6 cellular contexts compared by ENCODE assay signal in the genomic region with DNA sequence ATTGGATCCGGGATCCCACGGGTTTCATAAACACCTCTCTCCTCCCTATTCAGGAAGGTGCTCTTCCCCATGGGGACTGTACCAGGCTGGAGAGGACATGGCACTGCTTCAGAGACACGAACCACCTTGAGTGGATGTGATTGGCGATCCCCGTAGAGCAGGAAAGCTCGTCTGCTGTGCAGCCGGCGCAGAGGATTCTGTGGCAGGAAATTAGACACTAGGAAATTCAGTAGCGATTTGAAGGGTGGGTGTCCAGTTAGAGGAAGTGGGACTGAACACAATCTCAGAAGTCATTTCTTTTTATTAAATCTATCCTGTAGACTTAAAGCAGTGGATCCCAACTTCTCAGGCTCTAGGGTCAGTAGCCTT. TPM values are rescaled to one million over a fixed set of nuclear protein-coding genes. Genes with fewer than 3 reads are reported as not detected.
DNase-seq lines count a peak whose midpoint lies in the region; ATAC-seq and TF ChIP-seq lines count a peak whose summit lies in the region.

No MANE protein-coding gene starts in this region.

- no peak for DNase-seq in activated CD4-positive, alpha-beta T cell treated with anti-CD3 and anti-CD28 coated beads, Interleukin-2, amount 10 ng/mL, durations not matched to agents 24 days and 14 days
- DNase-seq in activated CD4-positive, alpha-beta T cell treated with anti-CD3 and anti-CD28 coated beads, Interleukin-2, amount 50 U/mL, for 48 hours = no peak
- DNase-seq in RWPE1 (ENCODE audit: low spot score) (no peak), left ventricle myocardium superior (no peak), upper lobe of right lung (no peak), sciatic nerve (ENCODE audit: low spot score) (no peak)

- ATAC-seq in left ventricle myocardium superior = peak; percentile 8
- ATAC-seq in upper lobe of right lung = peak; percentile 0
- no peak for ATAC-seq in sciatic nerve

- H3K36me3 Mint-ChIP-seq in activated CD4-positive, alpha-beta T cell treated with anti-CD3 and anti-CD28 coated beads, Interleukin-2, amount 10 ng/mL, durations not matched to agents 24 days and 14 days (ENCODE audit: low read depth) = peaks cover 19% of the 10 kb centered on the region

- H3K27ac ChIP-seq in RWPE1 = peak overlapping the region; percentile 94
- peak overlapping the region; percentile 95 for H3K27ac ChIP-seq in upper lobe of right lung

- H3K4me3 ChIP-seq in upper lobe of right lung = peak overlapping the region; percentile 100

- TF ChIP-seq CTCF in RWPE1 (conservative IDR thresholded peaks at IDR 0.05; ENCODE audit: low read depth) (no peak), upper lobe of right lung (IDR thresholded peaks at IDR 0.05) (no peak)

- intact Hi-C loops in activated CD4-positive, alpha-beta T cell treated with anti-CD3 and anti-CD28 coated beads, Interleukin-2, amount 10 ng/mL, durations not matched to agents 24 days and 14 days (cut with micrococcal nuclease) = loop anchor here (5.0 kb wide), 3 partner anchors 75 to 320 kb away; partner anchors contain the start of gene DHDDS
- intact Hi-C loops in left ventricle myocardium superior (cut with micrococcal nuclease) = no loop called here
- intact Hi-C loops in upper lobe of right lung (cut with DNase I) = no loop called here
- intact Hi-C loops in sciatic nerve (cut with DNase I) = no loop called here

- H3K4me1 ChIP-seq in upper lobe of right lung = peaks cover 28% of the 10 kb centered on the region

- H3K4me1 Mint-ChIP-seq in activated CD4-positive, alpha-beta T cell treated with anti-CD3 and anti-CD28 coated beads, Interleukin-2, amount 10 ng/mL, durations not matched to agents 24 days and 14 days = peaks cover 30% of the 10 kb centered on the region

- CTCF ChIA-PET in RWPE1 (lab: Yijun Ruan, JAX) = interaction anchor here (1.0 kb wide), 1 partner anchor 209 kb away, joined by 3 read pairs; no protein-coding TSS in a partner anchor

- H3K4me3 Mint-ChIP-seq in activated CD4-positive, alpha-beta T cell treated with anti-CD3 and anti-CD28 coated beads, Interleukin-2, amount 10 ng/mL, durations not matched to agents 24 days and 14 days = peak overlapping the region; percentile 90

- H3K9me3 Mint-ChIP-seq in activated CD4-positive, alpha-beta T cell treated with anti-CD3 and anti-CD28 coated beads, Interleukin-2, amount 10 ng/mL, durations not matched to agents 24 days and 14 days = no peaks in the 10 kb centered on the region

- peaks cover 24% of the 10 kb centered on the region for H3K36me3 ChIP-seq in upper lobe of right lung

- no peaks in the 10 kb centered on the region for H3K9me3 ChIP-seq in upper lobe of right lung

- H3K27ac Mint-ChIP-seq in activated CD4-positive, alpha-beta T cell treated with anti-CD3 and anti-CD28 coated beads, Interleukin-2, amount 10 ng/mL, durations not matched to agents 24 days and 14 days = peak overlapping the region; percentile 95

- POLR2A ChIA-PET in RWPE1 (lab: Yijun Ruan, JAX; ENCODE audit: low non-redundant PET) = no interaction called here

- H3K27me3 ChIP-seq in upper lobe of right lung = no peaks in the 10 kb centered on the region

- no peaks in the 10 kb centered on the region for H3K27me3 Mint-ChIP-seq in activated CD4-positive, alpha-beta T cell treated with anti-CD3 and anti-CD28 coated beads, Interleukin-2, amount 10 ng/mL, durations not matched to agents 24 days and 14 days

RNA-seq across cellular contexts. Expression of gene PDIK1L, which starts 0.8 kb away (rescaled TPM):
- total RNA-seq in activated CD4-positive, alpha-beta T cell treated with anti-CD3 and anti-CD28 coated beads, Interleukin-2, amount 10 ng/mL, durations not matched to agents 24 days and 14 days = 15.8 and 18.7 TPM in 2 replicates
- total RNA-seq in left ventricle myocardium superior = 7.0 TPM
- total RNA-seq in upper lobe of right lung = 11.4 TPM
- 11.2 TPM for total RNA-seq in sciatic nerve

RNA-seq across cellular contexts. Expression of gene TRIM63, which starts 45.0 kb away (rescaled TPM):
- total RNA-seq in activated CD4-positive, alpha-beta T cell treated with anti-CD3 and anti-CD28 coated beads, Interleukin-2, amount 10 ng/mL, durations not matched to agents 24 days and 14 days = not detected in 2 replicates
- total RNA-seq in left ventricle myocardium superior (207 TPM), upper lobe of right lung (0.46 TPM), sciatic nerve (0.18 TPM)

RNA-seq across cellular contexts. Expression of gene FAM110D, which starts 46.5 kb away (rescaled TPM):
- total RNA-seq in activated CD4-positive, alpha-beta T cell treated with anti-CD3 and anti-CD28 coated beads, Interleukin-2, amount 10 ng/mL, durations not matched to agents 24 days and 14 days = 0.07 and 0.09 TPM in 2 replicates
- total RNA-seq in left ventricle myocardium superior (4.5 TPM), upper lobe of right lung (6.9 TPM), sciatic nerve (11.8 TPM)

RNA-seq across cellular contexts. Expression of gene C1orf232, which starts 56.4 kb away (rescaled TPM):
- total RNA-seq in activated CD4-positive, alpha-beta T cell treated with anti-CD3 and anti-CD28 coated beads, Interleukin-2, amount 10 ng/mL, durations not matched to agents 24 days and 14 days = not detected in 2 replicates
- total RNA-seq in left ventricle myocardium superior = not detected
- not detected for total RNA-seq in upper lobe of right lung
- not detected for total RNA-seq in sciatic nerve

RNA-seq across cellular contexts. Expression of gene ZNF593, which starts 57.3 kb away (rescaled TPM):
- 84.0 and 87.1 TPM in 2 replicates for total RNA-seq in activated CD4-positive, alpha-beta T cell treated with anti-CD3 and anti-CD28 coated beads, Interleukin-2, amount 10 ng/mL, durations not matched to agents 24 days and 14 days
- total RNA-seq in left ventricle myocardium superior = 11.6 TPM
- total RNA-seq in upper lobe of right lung = 22.6 TPM
- total RNA-seq in sciatic nerve = 18.3 TPM

Comparison
In these comparisons a context has a peak if more than half of its experiments do, and no peak if none do; other contexts are left out.
1. RNA of gene TRIM63, which starts 45.0 kb away (total RNA-seq): 207 TPM in left ventricle myocardium superior (single experiment); 0.46 TPM in upper lobe of right lung (single experiment), 0.18 TPM in sciatic nerve (single experiment) and not detected in activated CD4-positive, alpha-beta T cell treated with anti-CD3 and anti-CD28 coated beads, Interleukin-2, amount 10 ng/mL, durations not matched to agents 24 days and 14 days; every median in the first group is over 100 times any median in the second.